ENCODE assay signal across 1 cellular context in the genomic region with DNA sequence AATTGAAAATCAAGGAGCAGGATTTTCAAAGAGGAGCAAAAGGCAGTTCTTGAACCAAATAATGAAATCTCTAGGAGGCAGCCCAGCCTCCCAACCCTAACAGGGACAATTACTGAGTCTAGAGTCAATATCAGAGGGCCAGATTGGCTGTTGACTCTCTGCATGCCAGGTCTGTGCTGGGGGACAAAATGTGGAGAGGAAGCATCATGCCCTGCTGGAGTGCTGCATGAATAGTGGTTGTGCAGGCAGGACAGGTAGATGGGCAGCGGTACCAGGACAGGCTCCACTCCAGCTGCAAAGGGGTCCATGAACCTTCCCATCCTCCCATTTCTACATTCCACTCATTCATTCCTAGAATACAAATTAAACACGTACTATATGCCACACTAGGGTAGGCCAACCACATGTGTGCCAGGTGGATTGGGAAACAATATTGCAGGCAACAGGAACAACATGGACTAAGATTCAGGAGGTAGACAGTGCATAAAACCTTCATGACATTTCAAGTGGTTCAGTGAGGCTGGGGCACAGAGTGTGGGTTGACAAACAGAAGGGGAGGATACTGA.
TF ChIP-seq lines count a peak whose summit lies in the region.

No MANE protein-coding gene starts in this region.

TF ChIP-seq in HepG2, 621 proteins besides CTCF, POLR2A, EP300 and RAD21:
- TF ChIP-seq ETV5 (CRISPR knock-in tag; IDR thresholded peaks at IDR 0.05; ENCODE audit: borderline replicate concordance), result no peak
- TF ChIP-seq EZH2 (conservative IDR thresholded peaks at IDR 0.05; ENCODE audit: low read depth, low read length), result no peak
- no peak for TF ChIP-seq CBX2 (IDR thresholded peaks at IDR 0.05; ENCODE audit: low read depth, low read length)
- no peak for TF ChIP-seq CBX2 (CRISPR knock-in tag; IDR thresholded peaks at IDR 0.05; ENCODE audit: low read depth)
- TF ChIP-seq DZIP1 (CRISPR knock-in tag; IDR thresholded peaks at IDR 0.05), result no peak
- TF ChIP-seq HNF4A (CRISPR knock-in tag; IDR thresholded peaks at IDR 0.05), result no peak
- no peak for TF ChIP-seq ZNF839 (CRISPR knock-in tag; IDR thresholded peaks at IDR 0.05; ENCODE audit: borderline replicate concordance)
- TF ChIP-seq CENPBD1 (CRISPR knock-in tag; IDR thresholded peaks at IDR 0.05; ENCODE audit: borderline replicate concordance, low read depth), result no peak
- no peak for TF ChIP-seq ELF4 (CRISPR knock-in tag; IDR thresholded peaks at IDR 0.05; ENCODE audit: borderline replicate concordance)
- TF ChIP-seq, protein P1, sequence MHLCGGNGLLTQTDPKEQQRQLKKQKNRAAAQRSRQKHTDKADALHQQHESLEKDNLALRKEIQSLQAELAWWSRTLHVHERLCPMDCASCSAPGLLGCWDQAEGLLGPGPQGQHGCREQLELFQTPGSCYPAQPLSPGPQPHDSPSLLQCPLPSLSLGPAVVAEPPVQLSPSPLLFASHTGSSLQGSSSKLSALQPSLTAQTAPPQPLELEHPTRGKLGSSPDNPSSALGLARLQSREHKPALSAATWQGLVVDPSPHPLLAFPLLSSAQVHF (CRISPR knock-in tag; IDR thresholded peaks at IDR 0.05), result no peak
- TF ChIP-seq SALL1 (CRISPR knock-in tag; IDR thresholded peaks at IDR 0.05), result no peak
- no peak for TF ChIP-seq NCOA1 (CRISPR knock-in tag; IDR thresholded peaks at IDR 0.05)
